23 cellular contexts compared by ENCODE assay signal in the genomic region with DNA sequence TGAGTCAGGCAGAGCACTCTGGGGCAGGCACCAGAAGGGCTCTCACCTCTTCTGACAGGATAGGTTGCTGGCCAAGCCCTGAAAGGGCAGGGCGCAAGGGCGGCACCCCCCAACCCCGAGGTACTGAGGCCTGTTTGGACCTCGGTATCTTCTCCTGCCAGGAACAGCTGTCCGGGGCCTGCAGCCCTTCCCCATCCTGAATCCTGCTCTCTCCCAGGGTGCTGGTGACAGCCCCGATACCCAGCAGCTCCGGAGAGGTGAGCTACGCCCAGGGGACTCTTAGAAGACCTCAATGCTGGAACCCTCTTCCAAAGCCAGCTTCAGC.
"Had no signal": no experiment of that assay in that cellular context is flagged by ENCODE, and none has a peak within 500 bp of the region (broad histone marks: within the 10 kb centered on the region; RNA-seq: fewer than 3 reads in every experiment).

No MANE protein-coding gene starts in this region.

- H3K4me1 Mint-ChIP-seq: activated T-helper 17 cell treated with anti-CD3 and anti-CD28 coated beads, Interleukin-2, amount 50 U/mL, for 72 hours; endodermal cell; immature natural killer cell; stimulated activated memory B cell treated with anti-CD40 and anti-IgM and Interleukin-4, amounts not matched to agents 10 μg/mL and 1 μg/mL and 100 μg/mL, for 72 hours had no signal

- H3K4me1 ChIP-seq: esophagus squamous epithelium, suprapubic skin, transverse colon had no signal

- H3K36me3 Mint-ChIP-seq: activated naive CD8-positive, alpha-beta T cell; immature natural killer cell; stimulated activated memory B cell treated with anti-CD40 and anti-IgM and Interleukin-4, amounts not matched to agents 10 μg/mL and 1 μg/mL and 100 μg/mL, for 72 hours had no signal

- H3K4me2 ChIP-seq: smooth muscle cell had no signal

- H3K36me3 ChIP-seq: esophagus squamous epithelium, sigmoid colon, stomach, suprapubic skin, transverse colon had no signal

- H3K4me3 ChIP-seq: esophagus squamous epithelium, smooth muscle cell, stomach, suprapubic skin, transverse colon had no signal

- H3K9me3 Mint-ChIP-seq: activated T-cell treated with anti-CD3 and anti-CD28 coated beads, Interleukin-2, amount 50 U/mL, for 24 hours; activated T-helper 17 cell treated with anti-CD3 and anti-CD28 coated beads, Interleukin-2, amount 50 U/mL, for 72 hours; endodermal cell; nephron; stimulated activated memory B cell treated with anti-CD40 and anti-IgM and Interleukin-4, amounts not matched to agents 10 μg/mL and 1 μg/mL and 100 μg/mL, for 72 hours; T-helper 1 cell treated with Interleukin-12 subunit alpha and Interleukin-12 subunit beta and Interleukin-4 antibody, amounts not matched to agents 30 μg/mL and 1 μg/mL, for 36 hours; WTC11 had no signal

- H3K27ac ChIP-seq: esophagus squamous epithelium, sigmoid colon, suprapubic skin, transverse colon had no signal

- H3K27me3 ChIP-seq: sigmoid colon, transverse colon had no signal

- H3K27ac Mint-ChIP-seq: activated naive CD8-positive, alpha-beta T cell; activated T-cell treated with anti-CD3 and anti-CD28 coated beads, Interleukin-2, amount 50 U/mL, for 24 hours; activated T-helper 17 cell treated with anti-CD3 and anti-CD28 coated beads, Interleukin-2, amount 50 U/mL, for 72 hours; endodermal cell; immature natural killer cell; stimulated activated memory B cell treated with anti-CD40 and anti-IgM and Interleukin-4, amounts not matched to agents 10 μg/mL and 1 μg/mL and 100 μg/mL, for 72 hours; T-helper 1 cell treated with Interleukin-12 subunit alpha and Interleukin-12 subunit beta and Interleukin-4 antibody, amounts not matched to agents 30 μg/mL and 1 μg/mL, for 36 hours had no signal

- H3K9me3 ChIP-seq: esophagus squamous epithelium, sigmoid colon, stomach, suprapubic skin, transverse colon had no signal

- ATAC-seq: activated T-helper 17 cell treated with anti-CD3 and anti-CD28 coated beads, Interleukin-2, amount 50 U/mL, for 72 hours; stimulated activated memory B cell treated with anti-CD40 and anti-IgM and Interleukin-4, amounts not matched to agents 10 μg/mL and 1 μg/mL and 100 μg/mL, for 72 hours; WTC11 had no signal

- H3K4me3 Mint-ChIP-seq: activated naive CD8-positive, alpha-beta T cell; activated T-cell treated with anti-CD3 and anti-CD28 coated beads, Interleukin-2, amount 50 U/mL, for 24 hours; activated T-helper 17 cell treated with anti-CD3 and anti-CD28 coated beads, Interleukin-2, amount 50 U/mL, for 72 hours; endodermal cell; immature natural killer cell; nephron; stimulated activated memory B cell treated with anti-CD40 and anti-IgM and Interleukin-4, amounts not matched to agents 10 μg/mL and 1 μg/mL and 100 μg/mL, for 72 hours; T-helper 1 cell treated with Interleukin-12 subunit alpha and Interleukin-12 subunit beta and Interleukin-4 antibody, amounts not matched to agents 30 μg/mL and 1 μg/mL, for 36 hours; WTC11 had no signal

- DNase-seq: activated CD8-positive, alpha-beta memory T cell treated with anti-CD3 and anti-CD28 coated beads for 24 hours; activated CD8-positive, alpha-beta memory T cell treated with anti-CD3 and anti-CD28 coated beads, Interleukin-2, amount 50 U/mL, for 4 hours; activated naive CD4-positive, alpha-beta T cell; activated T-cell treated with anti-CD3 and anti-CD28 coated beads, Interleukin-2, amount 50 U/mL, for 24 hours; cerebellar nuclear complex; cortex of kidney; endodermal cell; esophagus squamous epithelium; immature natural killer cell; occipital lobe; sigmoid colon; stimulated activated CD4-positive, alpha-beta T cell treated with anti-CD3 and anti-CD28 coated beads, Interleukin-15, amount 100 ng/mL, for 24 hours; stomach; T1000; transverse colon had no signal
